ENCODE assay signal across 27 cellular contexts in the genomic region with DNA sequence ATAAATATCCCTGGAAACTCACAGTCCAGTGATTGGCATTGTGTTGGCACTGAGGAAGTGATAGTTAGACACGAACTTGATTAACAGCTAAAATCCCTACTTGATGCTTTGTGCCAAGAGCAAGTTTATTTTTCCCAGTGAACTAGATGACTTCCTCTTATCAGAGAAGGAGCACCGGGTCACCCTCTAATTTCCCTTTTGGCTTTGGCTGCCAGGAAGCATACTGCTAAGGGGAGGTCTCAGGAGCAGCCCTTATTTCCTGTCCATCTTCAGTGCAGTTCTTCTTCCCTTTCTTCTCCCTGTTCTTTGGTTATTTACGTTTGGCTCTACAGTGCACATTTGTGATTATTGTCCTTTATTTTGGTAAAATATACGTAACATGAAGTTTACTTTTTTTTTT. TPM values are rescaled to one million over a fixed set of nuclear protein-coding genes. Genes with fewer than 3 reads are reported as not detected.
"Had no signal": no experiment of that assay in that cellular context is flagged by ENCODE, and none has a peak within 500 bp of the region (broad histone marks: within the 10 kb centered on the region; RNA-seq: fewer than 3 reads in every experiment).

No MANE protein-coding gene starts in this region.

- H3K4me3 ChIP-seq: adrenal gland, ascending aorta, dorsolateral prefrontal cortex, esophagus muscularis mucosa, hepatocyte, uterus had no signal

- H3K36me3 Mint-ChIP-seq: activated CD8-positive, alpha-beta memory T cell treated with anti-CD3 and anti-CD28 coated beads, Interleukin-2, amount 10 ng/mL, durations not matched to agents 7 days and 5 days; activated naive CD4-positive, alpha-beta T cell treated with anti-CD3 and anti-CD28 coated beads, Interleukin-2, amount 50 U/mL, for 72 hours; immature natural killer cell; stimulated activated memory B cell treated with anti-CD40 and anti-IgM and Interleukin-4, amounts not matched to agents 10 μg/mL and 1 μg/mL and 100 μg/mL, for 72 hours had no signal

- FAIRE-seq: colon, frontal cortex, small intestine, TTC549 had no signal

- H3K9ac ChIP-seq: parathyroid adenoma had no signal

- H3K27me3 Mint-ChIP-seq: activated CD8-positive, alpha-beta T cell treated with anti-CD3 and anti-CD28 coated beads for 36 hours had no signal

- H3K4me3 Mint-ChIP-seq: activated CD8-positive, alpha-beta memory T cell treated with anti-CD3 and anti-CD28 coated beads, Interleukin-2, amount 10 ng/mL, durations not matched to agents 7 days and 5 days; activated CD8-positive, alpha-beta T cell treated with anti-CD3 and anti-CD28 coated beads for 36 hours; effector memory CD8-positive, alpha-beta T cell; immature natural killer cell; memory B cell; nephron progenitor cell; stimulated activated memory B cell treated with anti-CD40 and anti-IgM and Interleukin-4, amounts not matched to agents 10 μg/mL and 1 μg/mL and 100 μg/mL, for 72 hours had no signal

- H3K36me3 ChIP-seq: adrenal gland, ascending aorta, brain microvascular endothelial cell, esophagus muscularis mucosa, uterus had no signal

- H3K27ac ChIP-seq: adrenal gland, ascending aorta, brain microvascular endothelial cell, dorsolateral prefrontal cortex, esophagus muscularis mucosa, hepatocyte, parathyroid adenoma, uterus had no signal

- H3K4me2 ChIP-seq: hepatocyte had no signal

- H3K4me1 Mint-ChIP-seq: immature natural killer cell; memory B cell; stimulated activated memory B cell treated with anti-CD40 and anti-IgM and Interleukin-4, amounts not matched to agents 10 μg/mL and 1 μg/mL and 100 μg/mL, for 72 hours had no signal

- H3K4me1 ChIP-seq: adrenal gland, parathyroid adenoma, uterus had no signal

- H3K9me3 Mint-ChIP-seq: activated CD8-positive, alpha-beta T cell treated with anti-CD3 and anti-CD28 coated beads for 36 hours; activated naive CD4-positive, alpha-beta T cell treated with anti-CD3 and anti-CD28 coated beads, Interleukin-2, amount 50 U/mL, for 72 hours; effector memory CD8-positive, alpha-beta T cell; memory B cell; nephron progenitor cell; stimulated activated memory B cell treated with anti-CD40 and anti-IgM and Interleukin-4, amounts not matched to agents 10 μg/mL and 1 μg/mL and 100 μg/mL, for 72 hours had no signal

- H2AFZ ChIP-seq: hepatocyte, parathyroid adenoma had no signal

- H3K27me3 ChIP-seq: adrenal gland, ascending aorta, brain microvascular endothelial cell, dorsolateral prefrontal cortex, hepatocyte, uterus had no signal

- H3K79me2 ChIP-seq: parathyroid adenoma had no signal

- H3K9me3 ChIP-seq: adrenal gland, ascending aorta, esophagus muscularis mucosa, uterus had no signal

- DNase-seq: activated CD4-positive, alpha-beta T cell treated with anti-CD3 and anti-CD28 coated beads for 48 hours; activated CD8-positive, alpha-beta memory T cell treated with anti-CD3 and anti-CD28 coated beads, Interleukin-2, amount 10 ng/mL, durations not matched to agents 7 days and 5 days; activated CD8-positive, alpha-beta T cell treated with anti-CD3 and anti-CD28 coated beads for 36 hours; brain microvascular endothelial cell; central memory CD4-positive, alpha-beta T cell; dorsolateral prefrontal cortex; effector memory CD8-positive, alpha-beta T cell; glutamatergic neuron; immature natural killer cell; nephron progenitor cell; nucleus accumbens; small intestine; stimulated activated CD4-positive, alpha-beta T cell treated with anti-CD3 and anti-CD28 coated beads, Interleukin-2, amount 100 ng/mL, for 24 hours; uterus had no signal

- ATAC-seq: activated CD8-positive, alpha-beta memory T cell treated with anti-CD3 and anti-CD28 coated beads, Interleukin-2, amount 10 ng/mL, durations not matched to agents 7 days and 5 days; activated CD8-positive, alpha-beta T cell treated with anti-CD3 and anti-CD28 coated beads for 36 hours; activated naive CD4-positive, alpha-beta T cell treated with anti-CD3 and anti-CD28 coated beads, Interleukin-2, amount 50 U/mL, for 72 hours; effector memory CD8-positive, alpha-beta T cell; sciatic nerve; stimulated activated memory B cell treated with anti-CD40 and anti-IgM and Interleukin-4, amounts not matched to agents 10 μg/mL and 1 μg/mL and 100 μg/mL, for 72 hours had no signal

- H3K27ac Mint-ChIP-seq: activated CD8-positive, alpha-beta memory T cell treated with anti-CD3 and anti-CD28 coated beads, Interleukin-2, amount 10 ng/mL, durations not matched to agents 7 days and 5 days; activated CD8-positive, alpha-beta T cell treated with anti-CD3 and anti-CD28 coated beads for 36 hours; activated naive CD4-positive, alpha-beta T cell treated with anti-CD3 and anti-CD28 coated beads, Interleukin-2, amount 50 U/mL, for 72 hours; effector memory CD8-positive, alpha-beta T cell; memory B cell; nephron progenitor cell; stimulated activated memory B cell treated with anti-CD40 and anti-IgM and Interleukin-4, amounts not matched to agents 10 μg/mL and 1 μg/mL and 100 μg/mL, for 72 hours had no signal

RNA-seq across cellular contexts. Expression of gene FBLN2, which starts 13.0 kb away (rescaled TPM):
- total RNA-seq: activated naive CD4-positive, alpha-beta T cell treated with anti-CD3 and anti-CD28 coated beads, Interleukin-2, amount 50 U/mL, for 72 hours; T-helper 2 cell treated with Interferon-gamma antibody and Interleukin-4, amounts not matched to agents 100 ng/mL and 5 ng/mL, for 36 hours had no signal
